Comparison of ENCODE assay signal across 1 cellular context in the genomic region with DNA sequence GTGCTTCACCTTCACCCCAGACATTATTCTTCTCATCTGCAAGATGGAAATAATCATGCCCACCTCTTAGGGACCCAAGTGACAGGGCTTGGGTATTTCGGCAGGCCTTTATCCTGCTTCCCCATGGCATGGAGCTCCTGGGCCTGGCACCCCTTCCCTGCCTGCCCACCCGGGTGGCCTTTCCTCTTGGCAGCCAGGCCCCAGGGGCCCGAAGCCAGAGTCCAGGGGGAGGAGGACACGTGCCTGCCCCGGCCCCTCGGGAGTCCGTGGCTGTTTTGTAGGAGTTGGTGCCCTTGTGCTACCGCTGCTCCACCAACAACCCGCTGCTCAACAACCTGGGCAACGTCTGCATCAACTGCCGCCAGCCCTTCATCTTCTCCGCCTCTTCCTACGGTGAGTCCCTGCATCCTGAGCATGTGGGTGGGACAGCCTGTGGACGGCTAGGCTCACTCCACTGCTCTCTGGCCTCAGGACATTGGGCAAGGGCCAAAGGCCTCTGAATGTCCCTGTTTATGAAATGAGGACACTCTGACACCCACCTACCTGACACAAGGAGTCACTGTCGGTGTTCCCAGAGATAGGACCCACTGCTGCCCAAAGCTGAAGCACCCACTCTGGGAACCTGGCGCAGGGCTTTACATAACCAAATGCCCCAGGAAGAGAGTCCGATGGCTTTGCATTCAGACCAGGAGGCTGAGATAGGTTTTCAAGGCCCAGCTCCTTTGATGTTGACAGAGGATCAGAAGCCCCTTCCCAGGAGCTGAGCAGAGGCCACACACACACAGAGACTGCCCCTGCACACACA.
A peak's percentile ranks its signal among the peaks of the same experiment; 100 is the strongest.
TF ChIP-seq lines count a peak whose summit lies in the region.
"Not testable (repeated sequence)": the region's sequence is repeated elsewhere in the genome, so short reads cannot be mapped to it uniquely, and the experiment has no call there.

No MANE protein-coding gene starts in this region.

TF ChIP-seq in HepG2, 621 proteins besides CTCF, POLR2A, EP300 and RAD21 (continued from another document):
- TF ChIP-seq, protein P1, sequence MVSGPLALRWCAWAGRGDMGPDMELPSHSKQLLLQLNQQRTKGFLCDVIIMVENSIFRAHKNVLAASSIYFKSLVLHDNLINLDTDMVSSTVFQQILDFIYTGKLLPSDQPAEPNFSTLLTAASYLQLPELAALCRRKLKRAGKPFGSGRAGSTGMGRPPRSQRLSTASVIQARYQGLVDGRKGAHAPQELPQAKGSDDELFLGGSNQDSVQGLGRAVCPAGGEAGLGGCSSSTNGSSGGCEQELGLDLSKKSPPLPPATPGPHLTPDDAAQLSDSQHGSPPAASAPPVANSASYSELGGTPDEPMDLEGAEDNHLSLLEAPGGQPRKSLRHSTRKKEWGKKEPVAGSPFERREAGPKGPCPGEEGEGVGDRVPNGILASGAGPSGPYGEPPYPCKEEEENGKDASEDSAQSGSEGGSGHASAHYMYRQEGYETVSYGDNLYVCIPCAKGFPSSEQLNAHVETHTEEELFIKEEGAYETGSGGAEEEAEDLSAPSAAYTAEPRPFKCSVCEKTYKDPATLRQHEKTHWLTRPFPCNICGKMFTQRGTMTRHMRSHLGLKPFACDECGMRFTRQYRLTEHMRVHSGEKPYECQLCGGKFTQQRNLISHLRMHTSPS (CRISPR knock-in tag; IDR thresholded peaks at IDR 0.05; ENCODE audit: low read depth): peak; percentile 64; the same call in 1 of the 2 replicates
- TF ChIP-seq, protein P2, sequence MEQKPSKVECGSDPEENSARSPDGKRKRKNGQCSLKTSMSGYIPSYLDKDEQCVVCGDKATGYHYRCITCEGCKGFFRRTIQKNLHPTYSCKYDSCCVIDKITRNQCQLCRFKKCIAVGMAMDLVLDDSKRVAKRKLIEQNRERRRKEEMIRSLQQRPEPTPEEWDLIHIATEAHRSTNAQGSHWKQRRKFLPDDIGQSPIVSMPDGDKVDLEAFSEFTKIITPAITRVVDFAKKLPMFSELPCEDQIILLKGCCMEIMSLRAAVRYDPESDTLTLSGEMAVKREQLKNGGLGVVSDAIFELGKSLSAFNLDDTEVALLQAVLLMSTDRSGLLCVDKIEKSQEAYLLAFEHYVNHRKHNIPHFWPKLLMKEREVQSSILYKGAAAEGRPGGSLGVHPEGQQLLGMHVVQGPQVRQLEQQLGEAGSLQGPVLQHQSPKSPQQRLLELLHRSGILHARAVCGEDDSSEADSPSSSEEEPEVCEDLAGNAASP (CRISPR knock-in tag; IDR thresholded peaks at IDR 0.05; ENCODE audit: borderline replicate concordance): peak; percentile 41; the same call in 1 of the 2 replicates
- TF ChIP-seq HNRNPL (IDR thresholded peaks at IDR 0.05; ENCODE audit: low read depth, low read length) (peak; percentile 61; the same call in 1 of the 2 replicates), ZNF788 (CRISPR knock-in tag; IDR thresholded peaks at IDR 0.05; ENCODE audit: borderline replicate concordance) (peak; percentile 32; the same call in 1 of the 2 replicates), TARDBP (CRISPR knock-in tag; IDR thresholded peaks at IDR 0.05) (peak; percentile 36; the same call in 1 of the 2 replicates), RARA (CRISPR knock-in tag; IDR thresholded peaks at IDR 0.05) (0 out of 2 replicates have a peak, but pooled peaks have one; percentile 18), IRF2 (CRISPR knock-in tag; IDR thresholded peaks at IDR 0.05) (0 out of 2 replicates have a peak, but pooled peaks have one; percentile 17), STAG1 (CRISPR knock-in tag; IDR thresholded peaks at IDR 0.05) (peak; percentile 7; the same call in 1 of the 2 replicates), FOXO1 (CRISPR knock-in tag; IDR thresholded peaks at IDR 0.05) (peak; percentile 54; the same call in 1 of the 2 replicates), TCF7 (IDR thresholded peaks at IDR 0.05; ENCODE audit: low read depth) (peak; percentile 24; the same call in 1 of the 2 replicates), NR2F6 (CRISPR knock-in tag; IDR thresholded peaks at IDR 0.05) (peak; percentile 62; the same call in 1 of the 2 replicates), RXRA (CRISPR knock-in tag; IDR thresholded peaks at IDR 0.05) (peak; percentile 54; the same call in 1 of the 2 replicates), TEAD3 (CRISPR knock-in tag; optimal IDR thresholded peaks at IDR 0.05; ENCODE audit: borderline replicate concordance) (peak; percentile 13), ZBTB7B (CRISPR knock-in tag; IDR thresholded peaks at IDR 0.05) (peak; percentile 55), HDAC2 (CRISPR knock-in tag; IDR thresholded peaks at IDR 0.05) (peak; percentile 57; the same call in 1 of the 2 replicates), SALL1 (CRISPR knock-in tag; IDR thresholded peaks at IDR 0.05) (peak; percentile 53; the same call in 1 of the 2 replicates), ZNF883 (CRISPR knock-in tag; IDR thresholded peaks at IDR 0.05; ENCODE audit: not compliant biosample characterization) (peak; percentile 98), ZFY (CRISPR knock-in tag; IDR thresholded peaks at IDR 0.05) (peak; percentile 41; the same call in 1 of the 2 replicates), MYC (CRISPR knock-in tag; IDR thresholded peaks at IDR 0.05; ENCODE audit: borderline replicate concordance) (peak; percentile 67; the same call in 1 of the 2 replicates), SIX4 (CRISPR knock-in tag; IDR thresholded peaks at IDR 0.05) (0 out of 2 replicates have a peak, but pooled peaks have one; percentile 12), GATAD2A (CRISPR knock-in tag; IDR thresholded peaks at IDR 0.05) (peak; percentile 38; the same call in 1 of the 2 replicates), ZSCAN22 (CRISPR knock-in tag; IDR thresholded peaks at IDR 0.05) (peak; percentile 93)
- TF ChIP-seq, protein P3, sequence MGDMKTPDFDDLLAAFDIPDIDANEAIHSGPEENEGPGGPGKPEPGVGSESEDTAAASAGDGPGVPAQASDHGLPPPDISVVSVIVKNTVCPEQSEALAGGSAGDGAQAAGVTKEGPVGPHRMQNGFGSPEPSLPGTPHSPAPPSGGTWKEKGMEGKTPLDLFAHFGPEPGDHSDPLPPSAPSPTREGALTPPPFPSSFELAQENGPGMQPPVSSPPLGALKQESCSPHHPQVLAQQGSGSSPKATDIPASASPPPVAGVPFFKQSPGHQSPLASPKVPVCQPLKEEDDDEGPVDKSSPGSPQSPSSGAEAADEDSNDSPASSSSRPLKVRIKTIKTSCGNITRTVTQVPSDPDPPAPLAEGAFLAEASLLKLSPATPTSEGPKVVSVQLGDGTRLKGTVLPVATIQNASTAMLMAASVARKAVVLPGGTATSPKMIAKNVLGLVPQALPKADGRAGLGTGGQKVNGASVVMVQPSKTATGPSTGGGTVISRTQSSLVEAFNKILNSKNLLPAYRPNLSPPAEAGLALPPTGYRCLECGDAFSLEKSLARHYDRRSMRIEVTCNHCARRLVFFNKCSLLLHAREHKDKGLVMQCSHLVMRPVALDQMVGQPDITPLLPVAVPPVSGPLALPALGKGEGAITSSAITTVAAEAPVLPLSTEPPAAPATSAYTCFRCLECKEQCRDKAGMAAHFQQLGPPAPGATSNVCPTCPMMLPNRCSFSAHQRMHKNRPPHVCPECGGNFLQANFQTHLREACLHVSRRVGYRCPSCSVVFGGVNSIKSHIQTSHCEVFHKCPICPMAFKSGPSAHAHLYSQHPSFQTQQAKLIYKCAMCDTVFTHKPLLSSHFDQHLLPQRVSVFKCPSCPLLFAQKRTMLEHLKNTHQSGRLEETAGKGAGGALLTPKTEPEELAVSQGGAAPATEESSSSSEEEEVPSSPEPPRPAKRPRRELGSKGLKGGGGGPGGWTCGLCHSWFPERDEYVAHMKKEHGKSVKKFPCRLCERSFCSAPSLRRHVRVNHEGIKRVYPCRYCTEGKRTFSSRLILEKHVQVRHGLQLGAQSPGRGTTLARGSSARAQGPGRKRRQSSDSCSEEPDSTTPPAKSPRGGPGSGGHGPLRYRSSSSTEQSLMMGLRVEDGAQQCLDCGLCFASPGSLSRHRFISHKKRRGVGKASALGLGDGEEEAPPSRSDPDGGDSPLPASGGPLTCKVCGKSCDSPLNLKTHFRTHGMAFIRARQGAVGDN (CRISPR knock-in tag; IDR thresholded peaks at IDR 0.05): peak; percentile 80
- not testable (repeated sequence) for TF ChIP-seq NR2F6 (IDR thresholded peaks at IDR 0.05)
